In genomic region chr3:72636947-72637647, GRCh38 we compare ENCODE assay signal across 18 cellular contexts.
DNase-seq lines count a peak whose midpoint lies in the region; FAIRE-seq lines count a peak whose summit lies in the region.
"Had no signal": no experiment of that assay in that cellular context is flagged by ENCODE, and none has a peak within 500 bp of the region (broad histone marks: within the 10 kb centered on the region; RNA-seq: fewer than 3 reads in every experiment).

No MANE protein-coding gene starts in this region.

- WGBS in trophoblast cell (ENCODE audit: extremely low coverage, insufficient coverage, insufficient read length): no CpG with 5 or more reads among the region's 8 CpGs

- H3K23ac ChIP-seq in trophoblast cell (ENCODE audit: low read length): no peak overlapping the region

- no peak for FAIRE-seq in GM19239 (lab: Jason Lieb, UNC)
- FAIRE-seq: HTR-8/SVneo had no signal

- H3K9me3 ChIP-seq in trophoblast cell (ENCODE audit: insufficient read depth, low read depth, low read length): no peaks in the 10 kb centered on the region
- H3K9me3 ChIP-seq: SK-N-SH had no signal

- no peak overlapping the region for H2BK12ac ChIP-seq in trophoblast cell (ENCODE audit: low read length)

- H2AK5ac ChIP-seq in trophoblast cell (ENCODE audit: low read length): no peak overlapping the region

- H2BK120ac ChIP-seq in trophoblast cell (ENCODE audit: insufficient read depth, low read length, poor library complexity): no peak overlapping the region

- no peak overlapping the region for H3K4me2 ChIP-seq in trophoblast cell (ENCODE audit: low read length)
- H3K4me2 ChIP-seq: GM23338, SK-N-SH had no signal

- H3K27ac Mint-ChIP-seq in dendritic cell treated with granulocyte-macrophage colony-stimulating factor and Interleukin-4, amounts not matched to agents 40 ng/mL and 50 ng/mL, for 4 days: peak overlapping the region; percentile 11
- H3K27ac Mint-ChIP-seq: GM23338 had no signal

- H3K14ac ChIP-seq in trophoblast cell (ENCODE audit: low read length): no peak overlapping the region

- peak; percentile 46 for DNase-seq in CD1c-positive myeloid dendritic cell (ENCODE audit: extremely low spot score)
- DNase-seq in MV-4-11 (lab: John Stamatoyannopoulos, UW): peak; percentile 35
- no peak for DNase-seq in trophoblast cell
- DNase-seq in activated naive CD4-positive, alpha-beta T cell treated with anti-CD3 and anti-CD28 coated beads, Interleukin-2, amount 50 U/mL, for 16 hours: no peak
- DNase-seq in GM19239 (ENCODE audit: insufficient read length, low spot score): no peak
- DNase-seq in germinal center (ENCODE audit: low spot score): no peak
- DNase-seq: Calu3; CD4-positive, alpha-beta memory T cell; NCI-H1092; NCI-H146; NCI-H2081 treated with DMSO at 0.1 percent for 48 hours; NCI-H524 treated with DMSO at 0.1 percent for 48 hours; SHP77; SK-N-SH had no signal

- H2BK5ac ChIP-seq in trophoblast cell (ENCODE audit: low read depth, low read length, poor library complexity): no peak overlapping the region

- H3K9ac ChIP-seq in trophoblast cell (ENCODE audit: low read length): no peak overlapping the region
- H3K9ac ChIP-seq: SK-N-SH had no signal

- intact Hi-C loops in dendritic cell treated with granulocyte-macrophage colony-stimulating factor and Interleukin-4, amounts not matched to agents 40 ng/mL and 50 ng/mL, for 4 days (cut with micrococcal nuclease): no loop called here

- H3K4me1 ChIP-seq in trophoblast cell (ENCODE audit: control insufficient read depth in 1 of 2, insufficient read depth in 2 of 2, low read length in 2 of 2): no peaks in the 10 kb centered on the region

- H2AFZ ChIP-seq in trophoblast cell (ENCODE audit: insufficient read depth, low read length, poor library complexity): peak overlapping the region; percentile 25
- H2AFZ ChIP-seq: GM23338 had no signal

- no peaks in the 10 kb centered on the region for H3K36me3 ChIP-seq in trophoblast cell (ENCODE audit: control insufficient read depth in 1 of 2, insufficient read depth in 2 of 2, low read length in 2 of 2)

- H3K4me3 Mint-ChIP-seq in dendritic cell treated with granulocyte-macrophage colony-stimulating factor and Interleukin-4, amounts not matched to agents 40 ng/mL and 50 ng/mL, for 4 days: no peak overlapping the region
- H3K4me3 Mint-ChIP-seq: CD4-positive, alpha-beta memory T cell; GM23338 had no signal

- H4K91ac ChIP-seq in trophoblast cell (ENCODE audit: low read depth, low read length): no peak overlapping the region

- H3K18ac ChIP-seq in trophoblast cell (ENCODE audit: low read length): no peak overlapping the region

- no peak overlapping the region for H4K8ac ChIP-seq in trophoblast cell (ENCODE audit: low read depth, low read length)

- H3K9me3 Mint-ChIP-seq in dendritic cell treated with granulocyte-macrophage colony-stimulating factor and Interleukin-4, amounts not matched to agents 40 ng/mL and 50 ng/mL, for 4 days: no peaks in the 10 kb centered on the region
- H3K9me3 Mint-ChIP-seq: CD4-positive, alpha-beta memory T cell; GM23338 had no signal

- H3K27ac ChIP-seq in trophoblast cell (ENCODE audit: low read depth, low read length): no peak overlapping the region
- H3K27ac ChIP-seq: HL-60 had no signal

- no peaks in the 10 kb centered on the region for H3K36me3 Mint-ChIP-seq in dendritic cell treated with granulocyte-macrophage colony-stimulating factor and Interleukin-4, amounts not matched to agents 40 ng/mL and 50 ng/mL, for 4 days (ENCODE audit: low read depth)
- H3K36me3 Mint-ChIP-seq: CD4-positive, alpha-beta memory T cell had no signal

- peaks cover 6% of the 10 kb centered on the region for H3K27me3 Mint-ChIP-seq in dendritic cell treated with granulocyte-macrophage colony-stimulating factor and Interleukin-4, amounts not matched to agents 40 ng/mL and 50 ng/mL, for 4 days

- peaks cover 56% of the 10 kb centered on the region for H3K4me1 Mint-ChIP-seq in dendritic cell treated with granulocyte-macrophage colony-stimulating factor and Interleukin-4, amounts not matched to agents 40 ng/mL and 50 ng/mL, for 4 days (ENCODE audit: low read depth)
- H3K4me1 Mint-ChIP-seq: CD4-positive, alpha-beta memory T cell; GM23338 had no signal

- no peaks in the 10 kb centered on the region for H3K79me1 ChIP-seq in trophoblast cell (ENCODE audit: low read length)

- no peaks in the 10 kb centered on the region for H3K27me3 ChIP-seq in trophoblast cell (ENCODE audit: insufficient read depth, low read length)

- H3K79me2 ChIP-seq in trophoblast cell (ENCODE audit: control insufficient read depth, insufficient read depth, low read length, poor library complexity): no peaks in the 10 kb centered on the region

- no peak overlapping the region for H4K12ac ChIP-seq in trophoblast cell (ENCODE audit: low read depth, low read length)

- no peak overlapping the region for H3K4ac ChIP-seq in trophoblast cell (ENCODE audit: low read depth, low read length)

- no peak overlapping the region for H3K4me3 ChIP-seq in trophoblast cell (ENCODE audit: low read depth, low read length)
- H3K4me3 ChIP-seq: GM23338 had no signal

Comparison
In these comparisons a context has a peak if more than half of its experiments do, and no peak if none do; other contexts are left out.
1. DNase-seq: peak in CD1c-positive myeloid dendritic cell (single experiment) and MV-4-11 (single experiment); none in trophoblast cell (0 of 2), activated naive CD4-positive, alpha-beta T cell treated with anti-CD3 and anti-CD28 coated beads, Interleukin-2, amount 50 U/mL, for 16 hours (single experiment), GM19239 (single experiment) and germinal center (single experiment).